ENCODE assay signal across 16 cellular contexts in genomic region chr9:9631302-9631701, GRCh38.
A peak's percentile ranks its signal among the peaks of the same experiment; 100 is the strongest.
DNase-seq lines count a peak whose midpoint lies in the region; ATAC-seq and TF ChIP-seq lines count a peak whose summit lies in the region.
"Had no signal": no experiment of that assay in that cellular context is flagged by ENCODE, and none has a peak within 500 bp of the region (broad histone marks: within the 10 kb centered on the region; RNA-seq: fewer than 3 reads in every experiment).

No MANE protein-coding gene starts in this region.

- no peak overlapping the region for H3K27ac ChIP-seq in A673 (ENCODE audit: low read depth, low read length, poor library complexity, severe bottlenecking)
- H3K27ac ChIP-seq in foreskin keratinocyte, result no peak overlapping the region
- H3K27ac ChIP-seq in ovary, result no peak overlapping the region
- H3K27ac ChIP-seq: BLaER1 treated with 17β-estradiol and CSF1 and Interleukin-3, amounts not matched to agents 10 nM and 100 nM; HL-60; left lung; right lobe of liver had no signal

- peak; percentile 0 for DNase-seq in fibroblast of the aortic adventitia (ENCODE audit: low read depth)
- no peak for DNase-seq in A673 (ENCODE audit: low spot score)
- no peak for DNase-seq in stimulated activated CD4-positive, alpha-beta T cell treated with anti-CD3 and anti-CD28 coated beads, Interleukin-2, amount 100 ng/mL, for 24 hours
- no peak for DNase-seq in foreskin keratinocyte
- DNase-seq in ovary, result no peak
- DNase-seq: activated CD4-positive, alpha-beta memory T cell treated with anti-CD3 and anti-CD28 coated beads for 36 hours; activated effector memory CD4-positive, alpha-beta T cell treated with anti-CD3 and anti-CD28 coated beads, Interleukin-2, amount 50 U/mL, for 16 hours; glutamatergic neuron; left lung; right lobe of liver had no signal

- no peak for TF ChIP-seq EP300 in ovary (IDR thresholded peaks at IDR 0.05)

- BruUV-seq in A673 (replicated peaks; lab: Mats Ljungman, UMichigan), result no TSS peak

- H3K36me3 ChIP-seq in A673 (ENCODE audit: insufficient read depth, low read length, poor library complexity, severe bottlenecking), result no peaks in the 10 kb centered on the region
- no peaks in the 10 kb centered on the region for H3K36me3 ChIP-seq in ovary
- H3K36me3 ChIP-seq: BLaER1 treated with 17β-estradiol and CSF1 and Interleukin-3, amounts not matched to agents 10 nM and 100 nM; left lung; right lobe of liver had no signal

- H3K27me3 ChIP-seq in A673 (replicated peaks; ENCODE audit: insufficient read depth, low read depth, low read length, poor library complexity) (no peaks in the 10 kb centered on the region), foreskin keratinocyte (no peaks in the 10 kb centered on the region), ovary (no peaks in the 10 kb centered on the region)
- H3K27me3 ChIP-seq: BLaER1 treated with 17β-estradiol and CSF1 and Interleukin-3, amounts not matched to agents 10 nM and 100 nM; left lung; right lobe of liver had no signal

- TF ChIP-seq CTCF in fibroblast of the aortic adventitia (IDR thresholded peaks at IDR 0.05; ENCODE audit: insufficient read depth, low read length) (no peak), A673 (conservative IDR thresholded peaks at IDR 0.05; ENCODE audit: low read depth, low read length) (no peak), foreskin keratinocyte (conservative IDR thresholded peaks at IDR 0.05) (no peak), ovary (IDR thresholded peaks at IDR 0.05) (no peak)

- H3K9me3 ChIP-seq in A673 (ENCODE audit: low read depth, low read length, poor library complexity, severe bottlenecking) (no peaks in the 10 kb centered on the region), ovary (no peaks in the 10 kb centered on the region)
- H3K9me3 ChIP-seq: BLaER1 treated with 17β-estradiol and CSF1 and Interleukin-3, amounts not matched to agents 10 nM and 100 nM; left lung; right lobe of liver had no signal

- POLR2A ChIA-PET in A673 (lab: Charles Lee; ENCODE audit: low non-redundant PET), result no interaction called here

- ATAC-seq in GM19023 (IDR thresholded peaks at IDR 0.05; ENCODE audit: unreplicated experiment), result peak; percentile 80
- ATAC-seq in HG02588 (IDR thresholded peaks at IDR 0.05; ENCODE audit: unreplicated experiment), result peak; percentile 79
- ATAC-seq in HG03354 (IDR thresholded peaks at IDR 0.05; ENCODE audit: poor library complexity, severe bottlenecking, unreplicated experiment), result peak; percentile 73
- no peak for ATAC-seq in foreskin keratinocyte
- ATAC-seq: left lung; natural killer cell treated with Interleukin-12 subunit alpha and Interleukin-12 subunit beta and Interleukin-15 and Interleukin-18, amount 100 ng/mL, for 72 hours; right lobe of liver had no signal

- H3K4me1 ChIP-seq in A673 (ENCODE audit: insufficient read depth, low read length, poor library complexity, severe bottlenecking), result no peaks in the 10 kb centered on the region
- no peaks in the 10 kb centered on the region for H3K4me1 ChIP-seq in foreskin keratinocyte
- no peaks in the 10 kb centered on the region for H3K4me1 ChIP-seq in ovary (ENCODE audit: insufficient read depth)
- H3K4me1 ChIP-seq: left lung, right lobe of liver had no signal

- H3K4me3 ChIP-seq in fibroblast of the aortic adventitia (ENCODE audit: low read depth, low read length) (no peak overlapping the region), A673 (ENCODE audit: low read depth, low read length, poor library complexity, severe bottlenecking) (no peak overlapping the region), ovary (no peak overlapping the region)
- H3K4me3 ChIP-seq: BLaER1 treated with 17β-estradiol and CSF1 and Interleukin-3, amounts not matched to agents 10 nM and 100 nM; left lung; right lobe of liver had no signal

- no peak for TF ChIP-seq POLR2A in ovary (IDR thresholded peaks at IDR 0.05)

- CTCF ChIA-PET in A673 (lab: Charles Lee), result no interaction called here

- 75 to 80% (median 79%) methylated on average over 2 of the region's 2 CpGs for WGBS in ovary, 3 donors

- intact Hi-C loops in A673 (cut with micrococcal nuclease; ENCODE audit: unreplicated experiment), result no loop called here
- intact Hi-C loops in ovary (cut with DNase I), result no loop called here
